In genomic region chr16:20763461-20764232, GRCh38 we compare ENCODE assay signal across 8 cellular contexts. TPM values are rescaled to one million over a fixed set of nuclear protein-coding genes. Genes with fewer than 3 reads are reported as not detected.
DNase-seq lines count a peak whose midpoint lies in the region; ATAC-seq and TF ChIP-seq lines count a peak whose summit lies in the region.

Gene ACSM3, plus strand, starts transcription at chr16:20764014. Its CDS starts 6,021 bp downstream, at chr16:20770035.

- 31 to 34% (median 33%) methylated on average over 10 of the region's 10 CpGs for WGBS in psoas muscle, 3 donors

- peak within 1 kb of the TSS; percentile 92 for H3K27ac Mint-ChIP-seq in activated naive CD4-positive, alpha-beta T cell treated with anti-CD3 and anti-CD28 coated beads, Interleukin-2, amount 10 ng/mL, durations not matched to agents 7 days and 5 days
- H3K27ac Mint-ChIP-seq in glutamatergic neuron (ENCODE audit: unreplicated experiment): no peak within 1 kb of the TSS

- peaks cover 19% of the 10 kb centered on the region for H3K9me3 Mint-ChIP-seq in activated naive CD4-positive, alpha-beta T cell treated with anti-CD3 and anti-CD28 coated beads, Interleukin-2, amount 10 ng/mL, durations not matched to agents 7 days and 5 days
- peaks cover 2% of the 10 kb centered on the region for H3K9me3 Mint-ChIP-seq in glutamatergic neuron (ENCODE audit: unreplicated experiment)

- no peaks in the 10 kb centered on the region for H3K36me3 ChIP-seq in psoas muscle (ENCODE audit: insufficient read depth in 1 of 2, low read depth in 1 of 2)

- peak; percentile 98 for ATAC-seq in GM19035 (IDR thresholded peaks at IDR 0.05; ENCODE audit: unreplicated experiment)
- ATAC-seq in HG03159 (IDR thresholded peaks at IDR 0.05; ENCODE audit: unreplicated experiment): peak; percentile 99
- ATAC-seq in Right ventricle myocardium superior (ENCODE audit: poor library complexity): peak; percentile 95
- peak; percentile 59 to 73 (median 70) for ATAC-seq in psoas muscle

- H3K36me3 Mint-ChIP-seq in activated naive CD4-positive, alpha-beta T cell treated with anti-CD3 and anti-CD28 coated beads, Interleukin-2, amount 10 ng/mL, durations not matched to agents 7 days and 5 days: peaks cover 21% of the 10 kb centered on the region
- H3K36me3 Mint-ChIP-seq in glutamatergic neuron (ENCODE audit: unreplicated experiment): no peaks in the 10 kb centered on the region

- H3K9me3 ChIP-seq in psoas muscle: no peaks in the 10 kb centered on the region

- CTCF ChIA-PET in activated naive CD4-positive, alpha-beta T cell treated with anti-CD3 and anti-CD28 coated beads, Interleukin-2, amount 10 ng/mL, durations not matched to agents 7 days and 5 days (lab: Charles Lee): interaction anchor here (0.8 to 3.7 kb wide), 4 partner anchors 11 to 320 kb away, joined by 3 to 28 read pairs (median 6); no protein-coding TSS in a partner anchor

- H3K4me1 Mint-ChIP-seq in activated naive CD4-positive, alpha-beta T cell treated with anti-CD3 and anti-CD28 coated beads, Interleukin-2, amount 10 ng/mL, durations not matched to agents 7 days and 5 days: peaks cover 30% of the 10 kb centered on the region
- H3K4me1 Mint-ChIP-seq in glutamatergic neuron (ENCODE audit: low read depth, unreplicated experiment): no peaks in the 10 kb centered on the region

- H3K27me3 Mint-ChIP-seq in activated naive CD4-positive, alpha-beta T cell treated with anti-CD3 and anti-CD28 coated beads, Interleukin-2, amount 10 ng/mL, durations not matched to agents 7 days and 5 days: no peaks in the 10 kb centered on the region
- no peaks in the 10 kb centered on the region for H3K27me3 Mint-ChIP-seq in glutamatergic neuron (ENCODE audit: unreplicated experiment)

- peak; percentile 34 for DNase-seq in AG09309 (ENCODE audit: low read depth)
- peak; percentile 78 for DNase-seq in RPMI7951 (ENCODE audit: low read depth)
- peak; percentile 79 for DNase-seq in activated naive CD4-positive, alpha-beta T cell treated with anti-CD3 and anti-CD28 coated beads, Interleukin-2, amount 10 ng/mL, durations not matched to agents 7 days and 5 days
- DNase-seq in Right ventricle myocardium superior: no peak
- DNase-seq in psoas muscle: no peak
- DNase-seq in glutamatergic neuron: no peak

- intact Hi-C loops in Right ventricle myocardium superior (cut with DNase I): no loop called here
- intact Hi-C loops in psoas muscle (cut with DNase I): no loop called here

- no peak within 1 kb of the TSS for H3K27ac ChIP-seq in psoas muscle

- no peaks in the 10 kb centered on the region for H3K27me3 ChIP-seq in psoas muscle (ENCODE audit: insufficient read depth in 3 of 3, low read length in 2 of 3)

- H3K4me3 ChIP-seq in AG09309 (ENCODE audit: control insufficient read depth, low read depth, low read length) (peak within 1 kb of the TSS; percentile 48), psoas muscle (peak within 1 kb of the TSS; percentile 45)

- TF ChIP-seq CTCF in AG09309 (IDR thresholded peaks at IDR 0.05; ENCODE audit: control insufficient read depth, insufficient read depth, low read depth, low read length, missing control alignments): no peak
- TF ChIP-seq CTCF in psoas muscle (IDR thresholded peaks at IDR 0.05): no peak
- TF ChIP-seq CTCF in glutamatergic neuron (IDR thresholded peaks at IDR 0.05; ENCODE audit: partially characterized antibody, unreplicated experiment): no peak

- H3K4me3 Mint-ChIP-seq in activated naive CD4-positive, alpha-beta T cell treated with anti-CD3 and anti-CD28 coated beads, Interleukin-2, amount 10 ng/mL, durations not matched to agents 7 days and 5 days: peak within 1 kb of the TSS; percentile 84
- no peak within 1 kb of the TSS for H3K4me3 Mint-ChIP-seq in glutamatergic neuron (ENCODE audit: unreplicated experiment)

- H3K4me1 ChIP-seq in psoas muscle: no peaks in the 10 kb centered on the region

RNA-seq across cellular contexts. Expression of gene ACSM3, which starts in this region (rescaled TPM):
- 0.78 and 1.3 TPM in 2 replicates for total RNA-seq in RPMI7951 (2014; rRNA removed; shearing (Covaris generic))
- total RNA-seq in Right ventricle myocardium superior: 8.7 TPM
- 1 to 10 TPM in 2 of 4 donors, under 1 TPM in 2; 0.34 to 6.5 (median 2.4) TPM for total RNA-seq in psoas muscle
- under 1 TPM; 0.13 to 0.86 (median 0.56) TPM for polyA plus RNA-seq in psoas muscle
- 0.91 TPM for total RNA-seq in glutamatergic neuron (ENCODE audit: unreplicated experiment)

Comparison
In these comparisons a context has a peak if more than half of its experiments do, and no peak if none do; other contexts are left out.
1. DNase-seq: peak in AG09309 (single experiment), RPMI7951 (single experiment) and activated naive CD4-positive, alpha-beta T cell treated with anti-CD3 and anti-CD28 coated beads, Interleukin-2, amount 10 ng/mL, durations not matched to agents 7 days and 5 days (single experiment); none in Right ventricle myocardium superior (single experiment), psoas muscle (0 of 2) and glutamatergic neuron (single experiment).
2. Peak in every context shown above with its lines, with median percentiles within 50 percentile points of each other: ATAC-seq.